Comparison of ENCODE assay signal across 2 cellular contexts in the genomic region with DNA sequence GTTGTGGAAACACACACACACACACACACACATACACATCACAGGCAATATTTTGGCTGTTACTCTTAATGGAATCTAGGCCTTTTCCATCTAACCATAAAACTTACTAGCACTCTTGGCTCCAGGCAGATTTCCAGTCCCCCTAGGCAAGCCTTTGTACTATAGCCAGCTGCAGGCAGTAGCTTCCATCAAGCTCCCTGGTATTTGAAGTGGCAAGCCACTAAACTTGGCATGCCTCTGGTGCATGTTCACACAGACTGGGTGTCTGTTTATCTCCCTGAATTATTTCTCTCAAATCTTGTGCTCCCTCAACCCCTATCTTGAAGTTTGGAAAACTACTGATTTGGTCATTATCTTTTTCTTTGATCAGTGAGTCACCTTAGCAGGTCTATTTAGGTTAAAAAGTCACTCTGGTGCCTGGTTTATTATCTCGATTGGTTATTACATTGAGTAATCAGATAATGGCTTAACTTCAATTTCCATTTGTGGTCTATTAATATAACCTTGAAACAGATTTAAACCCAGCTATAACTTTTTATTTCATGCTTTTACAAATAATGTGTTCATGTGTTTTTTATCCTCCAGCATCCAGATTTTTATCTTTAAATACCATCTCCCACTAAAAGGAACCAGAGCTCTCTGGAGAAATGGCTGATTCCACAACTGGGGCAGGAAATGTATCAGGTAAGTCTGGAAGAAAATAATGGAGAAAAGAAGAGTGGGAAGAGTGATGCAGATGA.
TF ChIP-seq lines count a peak whose summit lies in the region.

No MANE protein-coding gene starts in this region.

TF ChIP-seq in HepG2, 621 proteins besides CTCF, POLR2A, EP300 and RAD21:
- TF ChIP-seq ZNF121 (CRISPR knock-in tag; IDR thresholded peaks at IDR 0.05) (no peak), GATAD2A (CRISPR knock-in tag; IDR thresholded peaks at IDR 0.05) (peak; percentile 31; the same call in 1 of the 2 replicates), HNRNPL (IDR thresholded peaks at IDR 0.05; ENCODE audit: low read depth, low read length) (no peak), ZNF263 (CRISPR knock-in tag; IDR thresholded peaks at IDR 0.05) (no peak), RFX1 (IDR thresholded peaks at IDR 0.05) (no peak), SAP130 (CRISPR knock-in tag; IDR thresholded peaks at IDR 0.05; ENCODE audit: low read depth) (peak; percentile 26), FOSL1 (CRISPR knock-in tag; IDR thresholded peaks at IDR 0.05; ENCODE audit: borderline replicate concordance) (peak; percentile 36; the same call in 1 of the 2 replicates), FOSL2 (CRISPR knock-in tag; IDR thresholded peaks at IDR 0.05) (0 out of 2 replicates have a peak, but pooled peaks have one; percentile 15)
- TF ChIP-seq, protein P1, sequence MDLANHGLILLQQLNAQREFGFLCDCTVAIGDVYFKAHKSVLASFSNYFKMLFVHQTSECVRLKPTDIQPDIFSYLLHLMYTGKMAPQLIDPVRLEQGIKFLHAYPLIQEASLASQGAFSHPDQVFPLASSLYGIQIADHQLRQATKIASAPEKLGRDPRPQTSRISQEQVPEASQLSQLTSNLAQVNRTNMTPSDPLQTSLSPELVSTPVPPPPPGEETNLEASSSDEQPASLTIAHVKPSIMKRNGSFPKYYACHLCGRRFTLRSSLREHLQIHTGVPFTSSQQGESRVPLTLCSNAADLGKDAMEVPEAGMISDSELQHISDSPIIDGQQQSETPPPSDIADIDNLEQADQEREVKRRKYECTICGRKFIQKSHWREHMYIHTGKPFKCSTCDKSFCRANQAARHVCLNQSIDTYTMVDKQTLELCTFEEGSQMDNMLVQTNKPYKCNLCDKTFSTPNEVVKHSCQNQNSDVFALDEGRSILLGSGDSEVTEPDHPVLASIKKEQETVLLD (CRISPR knock-in tag; IDR thresholded peaks at IDR 0.05; ENCODE audit: low read depth) = no peak
- TF ChIP-seq, protein P2, sequence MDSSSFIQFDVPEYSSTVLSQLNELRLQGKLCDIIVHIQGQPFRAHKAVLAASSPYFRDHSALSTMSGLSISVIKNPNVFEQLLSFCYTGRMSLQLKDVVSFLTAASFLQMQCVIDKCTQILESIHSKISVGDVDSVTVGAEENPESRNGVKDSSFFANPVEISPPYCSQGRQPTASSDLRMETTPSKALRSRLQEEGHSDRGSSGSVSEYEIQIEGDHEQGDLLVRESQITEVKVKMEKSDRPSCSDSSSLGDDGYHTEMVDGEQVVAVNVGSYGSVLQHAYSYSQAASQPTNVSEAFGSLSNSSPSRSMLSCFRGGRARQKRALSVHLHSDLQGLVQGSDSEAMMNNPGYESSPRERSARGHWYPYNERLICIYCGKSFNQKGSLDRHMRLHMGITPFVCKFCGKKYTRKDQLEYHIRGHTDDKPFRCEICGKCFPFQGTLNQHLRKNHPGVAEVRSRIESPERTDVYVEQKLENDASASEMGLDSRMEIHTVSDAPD (CRISPR knock-in tag; IDR thresholded peaks at IDR 0.05) = no peak

TF ChIP-seq in H1, 55 proteins besides CTCF, POLR2A, EP300 and RAD21:
- TF ChIP-seq CEBPB (IDR thresholded peaks at IDR 0.05; ENCODE audit: low read depth, low read length) (no peak), SP1 (IDR thresholded peaks at IDR 0.05; ENCODE audit: low read depth, low read length) (no peak), POU5F1 (IDR thresholded peaks at IDR 0.05; ENCODE audit: low read depth, low read length) (no peak), CBX5 (IDR thresholded peaks at IDR 0.05; ENCODE audit: low read depth, low read length) (no peak), RNF2 (IDR thresholded peaks at IDR 0.05; ENCODE audit: borderline replicate concordance, low read depth, low read length, missing control alignments, poor library complexity, severe bottlenecking) (no peak), SRF (IDR thresholded peaks at IDR 0.05; ENCODE audit: low read depth, low read length) (no peak)
